Comparison of ENCODE assay signal across 7 cellular contexts in genomic region chr5:72248352-72249032, GRCh38.
DNase-seq lines count a peak whose midpoint lies in the region; ATAC-seq and TF ChIP-seq lines count a peak whose summit lies in the region.

No MANE protein-coding gene starts in this region.

- H3K9me3 ChIP-seq in body of pancreas = no peaks in the 10 kb centered on the region

- 76 to 79% methylated on average over 3 of the region's 3 CpGs for WGBS in body of pancreas, 2 donors
- WGBS in urinary bladder = 25% methylated on average over 3 of the region's 3 CpGs

- H3K27ac ChIP-seq in body of pancreas (peak overlapping the region in 1 of 4 donors; percentile 52), urinary bladder (ENCODE audit: low read depth) (peak overlapping the region; percentile 32)

- no peak overlapping the region for H3K4me3 ChIP-seq in body of pancreas
- H3K4me3 ChIP-seq in urinary bladder (ENCODE audit: low read depth, low read length) = no peak overlapping the region

- peak; percentile 55 for ATAC-seq in body of pancreas

- DNase-seq in HT-29 (ENCODE audit: low spot score) = peak; percentile 49
- DNase-seq in body of pancreas = peak; percentile 16 to 64 (median 46)
- peak; percentile 86 for DNase-seq in kidney glomerular epithelial cell (lab: John Stamatoyannopoulos, UW)
- no peak for DNase-seq in activated gamma-delta T cell treated with Interleukin-2 at 50 U/mL for 16 hours
- DNase-seq in activated T-cell treated with anti-CD3 and anti-CD28 coated beads, Interleukin-2, amount 50 U/mL, for 48 hours = no peak
- no peak for DNase-seq in central memory CD4-positive, alpha-beta T cell

- intact Hi-C loops in body of pancreas (cut with DNase I) = no loop called here

- peaks cover 13% of the 10 kb centered on the region for H3K4me1 ChIP-seq in body of pancreas
- no peaks in the 10 kb centered on the region for H3K4me1 ChIP-seq in urinary bladder (ENCODE audit: insufficient read depth)

- no peak for TF ChIP-seq POLR2A in body of pancreas (IDR thresholded peaks at IDR 0.05)

- TF ChIP-seq CTCF in body of pancreas (IDR thresholded peaks at IDR 0.05) = no peak

- no peaks in the 10 kb centered on the region for H3K27me3 ChIP-seq in body of pancreas

- H3K36me3 ChIP-seq in body of pancreas (replicated peaks in 1 of 2; ENCODE audit: insufficient read depth in 1 of 2, low read depth in 2 of 2) = no peaks in the 10 kb centered on the region
- no peaks in the 10 kb centered on the region for H3K36me3 ChIP-seq in urinary bladder (ENCODE audit: insufficient read depth)

Comparison
In these comparisons a context has a peak if more than half of its experiments do, and no peak if none do; other contexts are left out.
1. DNase-seq: peak in HT-29 (single experiment), body of pancreas (4 of 4) and kidney glomerular epithelial cell (single experiment); none in activated gamma-delta T cell treated with Interleukin-2 at 50 U/mL for 16 hours (single experiment), activated T-cell treated with anti-CD3 and anti-CD28 coated beads, Interleukin-2, amount 50 U/mL, for 48 hours (0 of 2) and central memory CD4-positive, alpha-beta T cell (single experiment).